ENCODE assay signal across 3 cellular contexts in the genomic region with DNA sequence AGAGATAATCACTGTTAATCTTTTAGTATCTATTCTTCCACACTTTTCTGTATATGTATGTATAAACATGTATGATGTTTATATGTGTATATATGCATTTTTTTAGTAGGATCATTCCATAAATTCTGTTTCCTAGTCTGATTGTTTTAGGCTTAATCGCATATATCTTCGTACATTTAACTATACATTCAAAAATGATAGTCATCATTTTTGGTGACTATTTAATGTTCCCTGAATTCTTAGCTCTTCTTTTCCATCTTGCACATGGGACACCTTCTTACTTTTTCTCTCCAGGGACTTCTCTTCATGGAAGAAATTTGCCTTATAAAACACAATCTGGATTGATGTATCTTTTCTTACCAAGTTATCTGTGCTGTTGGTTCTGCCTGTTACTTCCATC.
TF ChIP-seq lines count a peak whose summit lies in the region.

No MANE protein-coding gene starts in this region.

TF ChIP-seq in HepG2, 621 proteins besides CTCF, POLR2A, EP300 and RAD21:
- TF ChIP-seq, protein P1, sequence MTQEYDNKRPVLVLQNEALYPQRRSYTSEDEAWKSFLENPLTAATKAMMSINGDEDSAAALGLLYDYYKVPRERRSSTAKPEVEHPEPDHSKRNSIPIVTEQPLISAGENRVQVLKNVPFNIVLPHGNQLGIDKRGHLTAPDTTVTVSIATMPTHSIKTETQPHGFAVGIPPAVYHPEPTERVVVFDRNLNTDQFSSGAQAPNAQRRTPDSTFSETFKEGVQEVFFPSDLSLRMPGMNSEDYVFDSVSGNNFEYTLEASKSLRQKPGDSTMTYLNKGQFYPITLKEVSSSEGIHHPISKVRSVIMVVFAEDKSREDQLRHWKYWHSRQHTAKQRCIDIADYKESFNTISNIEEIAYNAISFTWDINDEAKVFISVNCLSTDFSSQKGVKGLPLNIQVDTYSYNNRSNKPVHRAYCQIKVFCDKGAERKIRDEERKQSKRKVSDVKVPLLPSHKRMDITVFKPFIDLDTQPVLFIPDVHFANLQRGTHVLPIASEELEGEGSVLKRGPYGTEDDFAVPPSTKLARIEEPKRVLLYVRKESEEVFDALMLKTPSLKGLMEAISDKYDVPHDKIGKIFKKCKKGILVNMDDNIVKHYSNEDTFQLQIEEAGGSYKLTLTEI (CRISPR knock-in tag; conservative IDR thresholded peaks at IDR 0.05): no peak
- TF ChIP-seq CBX2 (IDR thresholded peaks at IDR 0.05; ENCODE audit: low read depth, low read length) (no peak), CBX2 (CRISPR knock-in tag; IDR thresholded peaks at IDR 0.05; ENCODE audit: low read depth) (no peak), MAFF (IDR thresholded peaks at IDR 0.05; ENCODE audit: low read depth, low read length) (peak; percentile 14; the same call in 1 of the 2 replicates), MAFK (conservative IDR thresholded peaks at IDR 0.05 in 1 of 2, IDR thresholded peaks at IDR 0.05 in 1 of 2; ENCODE audit: low read length in 2 of 2) (peak; percentile 32; a peak in 1 of 4 replicates), FOXA3 (CRISPR knock-in tag; IDR thresholded peaks at IDR 0.05) (no peak)

TF ChIP-seq in HEK293, 187 proteins besides CTCF, POLR2A, EP300 and RAD21:
- no peak for TF ChIP-seq YY2 (tag by site-specific recombination; IDR thresholded peaks at IDR 0.05)
- TF ChIP-seq, protein P2, sequence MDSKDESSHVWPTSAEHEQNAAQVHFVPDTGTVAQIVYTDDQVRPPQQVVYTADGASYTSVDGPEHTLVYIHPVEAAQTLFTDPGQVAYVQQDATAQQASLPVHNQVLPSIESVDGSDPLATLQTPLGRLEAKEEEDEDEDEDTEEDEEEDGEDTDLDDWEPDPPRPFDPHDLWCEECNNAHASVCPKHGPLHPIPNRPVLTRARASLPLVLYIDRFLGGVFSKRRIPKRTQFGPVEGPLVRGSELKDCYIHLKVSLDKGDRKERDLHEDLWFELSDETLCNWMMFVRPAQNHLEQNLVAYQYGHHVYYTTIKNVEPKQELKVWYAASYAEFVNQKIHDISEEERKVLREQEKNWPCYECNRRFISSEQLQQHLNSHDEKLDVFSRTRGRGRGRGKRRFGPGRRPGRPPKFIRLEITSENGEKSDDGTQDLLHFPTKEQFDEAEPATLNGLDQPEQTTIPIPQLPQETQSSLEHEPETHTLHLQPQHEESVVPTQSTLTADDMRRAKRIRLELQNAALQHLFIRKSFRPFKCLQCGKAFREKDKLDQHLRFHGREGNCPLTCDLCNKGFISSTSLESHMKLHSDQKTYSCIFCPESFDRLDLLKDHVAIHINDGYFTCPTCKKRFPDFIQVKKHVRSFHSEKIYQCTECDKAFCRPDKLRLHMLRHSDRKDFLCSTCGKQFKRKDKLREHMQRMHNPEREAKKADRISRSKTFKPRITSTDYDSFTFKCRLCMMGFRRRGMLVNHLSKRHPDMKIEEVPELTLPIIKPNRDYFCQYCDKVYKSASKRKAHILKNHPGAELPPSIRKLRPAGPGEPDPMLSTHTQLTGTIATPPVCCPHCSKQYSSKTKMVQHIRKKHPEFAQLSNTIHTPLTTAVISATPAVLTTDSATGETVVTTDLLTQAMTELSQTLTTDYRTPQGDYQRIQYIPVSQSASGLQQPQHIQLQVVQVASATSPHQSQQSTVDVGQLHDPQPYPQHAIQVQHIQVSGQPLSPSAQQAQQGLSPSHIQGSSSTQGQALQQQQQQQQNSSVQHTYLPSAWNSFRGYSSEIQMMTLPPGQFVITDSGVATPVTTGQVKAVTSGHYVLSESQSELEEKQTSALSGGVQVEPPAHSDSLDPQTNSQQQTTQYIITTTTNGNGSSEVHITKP (tag by site-specific recombination; IDR thresholded peaks at IDR 0.05): no peak
- TF ChIP-seq, protein P3, sequence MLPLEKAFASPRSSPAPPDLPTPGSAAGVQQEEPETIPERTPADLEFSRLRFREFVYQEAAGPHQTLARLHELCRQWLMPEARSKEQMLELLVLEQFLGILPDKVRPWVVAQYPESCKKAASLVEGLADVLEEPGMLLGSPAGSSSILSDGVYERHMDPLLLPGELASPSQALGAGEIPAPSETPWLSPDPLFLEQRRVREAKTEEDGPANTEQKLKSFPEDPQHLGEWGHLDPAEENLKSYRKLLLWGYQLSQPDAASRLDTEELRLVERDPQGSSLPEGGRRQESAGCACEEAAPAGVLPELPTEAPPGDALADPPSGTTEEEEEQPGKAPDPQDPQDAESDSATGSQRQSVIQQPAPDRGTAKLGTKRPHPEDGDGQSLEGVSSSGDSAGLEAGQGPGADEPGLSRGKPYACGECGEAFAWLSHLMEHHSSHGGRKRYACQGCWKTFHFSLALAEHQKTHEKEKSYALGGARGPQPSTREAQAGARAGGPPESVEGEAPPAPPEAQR (tag by site-specific recombination; IDR thresholded peaks at IDR 0.05): no peak
- no peak for TF ChIP-seq ZNF184 (tag by site-specific recombination; IDR thresholded peaks at IDR 0.05)
- 0 out of 2 replicates have a peak, but pooled peaks have one; percentile 39 for TF ChIP-seq SCRT1 (tag by site-specific recombination; IDR thresholded peaks at IDR 0.05; ENCODE audit: borderline replicate concordance)
- TF ChIP-seq ZNF561 (tag by site-specific recombination; IDR thresholded peaks at IDR 0.05; ENCODE audit: borderline replicate concordance): no peak
- TF ChIP-seq, protein P4, sequence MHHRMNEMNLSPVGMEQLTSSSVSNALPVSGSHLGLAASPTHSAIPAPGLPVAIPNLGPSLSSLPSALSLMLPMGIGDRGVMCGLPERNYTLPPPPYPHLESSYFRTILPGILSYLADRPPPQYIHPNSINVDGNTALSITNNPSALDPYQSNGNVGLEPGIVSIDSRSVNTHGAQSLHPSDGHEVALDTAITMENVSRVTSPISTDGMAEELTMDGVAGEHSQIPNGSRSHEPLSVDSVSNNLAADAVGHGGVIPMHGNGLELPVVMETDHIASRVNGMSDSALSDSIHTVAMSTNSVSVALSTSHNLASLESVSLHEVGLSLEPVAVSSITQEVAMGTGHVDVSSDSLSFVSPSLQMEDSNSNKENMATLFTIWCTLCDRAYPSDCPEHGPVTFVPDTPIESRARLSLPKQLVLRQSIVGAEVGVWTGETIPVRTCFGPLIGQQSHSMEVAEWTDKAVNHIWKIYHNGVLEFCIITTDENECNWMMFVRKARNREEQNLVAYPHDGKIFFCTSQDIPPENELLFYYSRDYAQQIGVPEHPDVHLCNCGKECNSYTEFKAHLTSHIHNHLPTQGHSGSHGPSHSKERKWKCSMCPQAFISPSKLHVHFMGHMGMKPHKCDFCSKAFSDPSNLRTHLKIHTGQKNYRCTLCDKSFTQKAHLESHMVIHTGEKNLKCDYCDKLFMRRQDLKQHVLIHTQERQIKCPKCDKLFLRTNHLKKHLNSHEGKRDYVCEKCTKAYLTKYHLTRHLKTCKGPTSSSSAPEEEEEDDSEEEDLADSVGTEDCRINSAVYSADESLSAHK (tag by site-specific recombination; IDR thresholded peaks at IDR 0.05): no peak

TF ChIP-seq in H1, 55 proteins besides CTCF, POLR2A, EP300 and RAD21:
- TF ChIP-seq BRCA1 (IDR thresholded peaks at IDR 0.05; ENCODE audit: low read depth, low read length): no peak
- no peak for TF ChIP-seq CREB1 (IDR thresholded peaks at IDR 0.05)
- no peak for TF ChIP-seq SIRT6 (IDR thresholded peaks at IDR 0.05; ENCODE audit: low read length)
- TF ChIP-seq CHD1 (IDR thresholded peaks at IDR 0.05; ENCODE audit: low read depth, low read length): no peak
- TF ChIP-seq, protein P5, sequence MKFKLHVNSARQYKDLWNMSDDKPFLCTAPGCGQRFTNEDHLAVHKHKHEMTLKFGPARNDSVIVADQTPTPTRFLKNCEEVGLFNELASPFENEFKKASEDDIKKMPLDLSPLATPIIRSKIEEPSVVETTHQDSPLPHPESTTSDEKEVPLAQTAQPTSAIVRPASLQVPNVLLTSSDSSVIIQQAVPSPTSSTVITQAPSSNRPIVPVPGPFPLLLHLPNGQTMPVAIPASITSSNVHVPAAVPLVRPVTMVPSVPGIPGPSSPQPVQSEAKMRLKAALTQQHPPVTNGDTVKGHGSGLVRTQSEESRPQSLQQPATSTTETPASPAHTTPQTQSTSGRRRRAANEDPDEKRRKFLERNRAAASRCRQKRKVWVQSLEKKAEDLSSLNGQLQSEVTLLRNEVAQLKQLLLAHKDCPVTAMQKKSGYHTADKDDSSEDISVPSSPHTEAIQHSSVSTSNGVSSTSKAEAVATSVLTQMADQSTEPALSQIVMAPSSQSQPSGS (IDR thresholded peaks at IDR 0.05; ENCODE audit: low read length): no peak
